Comparison of ENCODE assay signal across 16 cellular contexts in genomic region chr5:93378073-93378472, GRCh38.
DNase-seq lines count a peak whose midpoint lies in the region; TF ChIP-seq lines count a peak whose summit lies in the region.
"Had no signal": no experiment of that assay in that cellular context is flagged by ENCODE, and none has a peak within 500 bp of the region (broad histone marks: within the 10 kb centered on the region; RNA-seq: fewer than 3 reads in every experiment).

No MANE protein-coding gene starts in this region.

- DNase-seq in NCI-H1105 treated with DMSO at 0.1 percent for 48 hours (lab: John Stamatoyannopoulos, UW) (peak; percentile 6), NCI-H1105 (lab: John Stamatoyannopoulos, UW) (no peak), NCI-H2171 treated with DMSO at 0.1 percent for 48 hours (lab: John Stamatoyannopoulos, UW) (peak; percentile 73), mammary epithelial cell (peak; percentile 89), retinal pigment epithelial cell (ENCODE audit: low read depth) (peak; percentile 33), NCI-H446 (lab: John Stamatoyannopoulos, UW) (no peak), head of caudate nucleus (no peak), KG1 (lab: John Stamatoyannopoulos, UW) (no peak)
- DNase-seq: activated CD4-positive, alpha-beta T cell treated with anti-CD3 and anti-CD28 coated beads for 36 hours; cortex of kidney; DMS79 treated with DMSO at 0.1 percent for 48 hours; lower lobe of right lung; NCI-H524; ovary; SW 1271 had no signal

- H3K79me2 ChIP-seq in mammary epithelial cell (ENCODE audit: insufficient read depth, low read length) = no peaks in the 10 kb centered on the region

- H3K9ac ChIP-seq in mammary epithelial cell (ENCODE audit: insufficient read depth, low read length) = no peak overlapping the region

- no peak overlapping the region for H3K4me3 ChIP-seq in mammary epithelial cell (replicated peaks in 1 of 3; ENCODE audit: insufficient read depth in 1 of 3, low read depth in 2 of 3, low read length in 3 of 3)
- H3K4me3 ChIP-seq in retinal pigment epithelial cell (ENCODE audit: low read length) = no peak overlapping the region
- H3K4me3 ChIP-seq: lower lobe of right lung, ovary had no signal

- no TSS peak for BruUV-seq in mammary epithelial cell (replicated peaks; lab: Mats Ljungman, UMichigan)

- H3K27me3 ChIP-seq in mammary epithelial cell (ENCODE audit: insufficient read depth, low read length) = no peaks in the 10 kb centered on the region
- H3K27me3 ChIP-seq: ovary had no signal

- dilution Hi-C loops in mammary epithelial cell (cut with HindIII; ENCODE audit: low sequenced_read_pairs) = no loop called here

- in situ Hi-C loops in mammary epithelial cell (cut with MboI; ENCODE audit: low sequenced_read_pairs in 2 of 2) = no loop called here

- peaks cover 9% of the 10 kb centered on the region for H3K4me1 ChIP-seq in mammary epithelial cell (ENCODE audit: insufficient read depth, low read length)
- H3K4me1 ChIP-seq: lower lobe of right lung had no signal

- no peak overlapping the region for H2AFZ ChIP-seq in mammary epithelial cell (ENCODE audit: low read depth, low read length)

- H3K4me2 ChIP-seq in mammary epithelial cell (ENCODE audit: insufficient read depth, low read depth, low read length) = no peak overlapping the region

- H3K27ac ChIP-seq in mammary epithelial cell (ENCODE audit: insufficient read depth, low read depth, low read length) = no peak overlapping the region
- H3K27ac ChIP-seq: 22Rv1, lower lobe of right lung, ovary had no signal

- H3K36me3 ChIP-seq in mammary epithelial cell (ENCODE audit: insufficient read depth, low read length) = no peaks in the 10 kb centered on the region
- H3K36me3 ChIP-seq: lower lobe of right lung, ovary had no signal

- H4K20me1 ChIP-seq in mammary epithelial cell (ENCODE audit: insufficient read depth, low read length) = no peaks in the 10 kb centered on the region

- no peak for TF ChIP-seq CTCF in mammary epithelial cell (conservative IDR thresholded peaks at IDR 0.05 in 1 of 2, IDR thresholded peaks at IDR 0.05 in 1 of 2; ENCODE audit: extremely low read depth in 1 of 2, insufficient read depth in 1 of 2, low read depth in 1 of 2, low read length in 2 of 2)
- no peak for TF ChIP-seq CTCF in retinal pigment epithelial cell (conservative IDR thresholded peaks at IDR 0.05; ENCODE audit: low read depth, low read length)

- intact Hi-C loops in mammary epithelial cell (cut with micrococcal nuclease) = no loop called here
- intact Hi-C loops in head of caudate nucleus (cut with DNase I) = no loop called here

- no peaks in the 10 kb centered on the region for H3K9me3 ChIP-seq in mammary epithelial cell (replicated peaks; ENCODE audit: insufficient read depth, low read length)
- H3K9me3 ChIP-seq: lower lobe of right lung, ovary had no signal

- 33% methylated on average over 2 of the region's 2 CpGs for WGBS in mammary epithelial cell (ENCODE audit: low coverage, missing lambda C conversion rate)

- CTCF ChIA-PET in mammary epithelial cell (lab: Charles Lee; ENCODE audit: low non-redundant PET) = no interaction called here

Comparison
In these comparisons a context has a peak if more than half of its experiments do, and no peak if none do; other contexts are left out.
1. DNase-seq: peak in NCI-H1105 treated with DMSO at 0.1 percent for 48 hours (single experiment), NCI-H2171 treated with DMSO at 0.1 percent for 48 hours (single experiment), mammary epithelial cell (single experiment) and retinal pigment epithelial cell (single experiment); none in NCI-H1105 (single experiment), NCI-H446 (0 of 2), head of caudate nucleus (0 of 42) and KG1 (single experiment).